In genomic region chr7:55400191-55400590, GRCh38 we compare ENCODE assay signal across 23 cellular contexts. TPM values are rescaled to one million over a fixed set of nuclear protein-coding genes. Genes with fewer than 3 reads are reported as not detected.
A peak's percentile ranks its signal among the peaks of the same experiment; 100 is the strongest.
DNase-seq lines count a peak whose midpoint lies in the region; ATAC-seq, FAIRE-seq and TF ChIP-seq lines count a peak whose summit lies in the region.
"Had no signal": no experiment of that assay in that cellular context is flagged by ENCODE, and none has a peak within 500 bp of the region (broad histone marks: within the 10 kb centered on the region; RNA-seq: fewer than 3 reads in every experiment).

No MANE protein-coding gene starts in this region.

- H3K27ac Mint-ChIP-seq in astrocyte (ENCODE audit: unreplicated experiment): no peak overlapping the region
- H3K27ac Mint-ChIP-seq: CD4-positive, alpha-beta T cell; H9 had no signal

- H3K27me3 ChIP-seq in astrocyte (ENCODE audit: insufficient read depth, low read length): no peaks in the 10 kb centered on the region
- H3K27me3 ChIP-seq in thyroid gland: no peaks in the 10 kb centered on the region
- no peaks in the 10 kb centered on the region for H3K27me3 ChIP-seq in upper lobe of right lung
- H3K27me3 ChIP-seq: BLaER1 had no signal

- no peak overlapping the region for H3K4me3 ChIP-seq in astrocyte (ENCODE audit: insufficient read depth, low read depth, low read length)
- H3K4me3 ChIP-seq in thyroid gland (replicated peaks in 1 of 3): no peak overlapping the region
- H3K4me3 ChIP-seq in upper lobe of right lung: no peak overlapping the region
- H3K4me3 ChIP-seq: BLaER1 had no signal

- H2AFZ ChIP-seq in astrocyte (ENCODE audit: low read depth, low read length): no peak overlapping the region

- no peaks in the 10 kb centered on the region for H3K27me3 Mint-ChIP-seq in astrocyte (ENCODE audit: low read depth, unreplicated experiment)
- H3K27me3 Mint-ChIP-seq: CD4-positive, alpha-beta T cell had no signal

- no peaks in the 10 kb centered on the region for H3K9me3 ChIP-seq in astrocyte (ENCODE audit: insufficient read depth, low read depth, low read length)
- no peaks in the 10 kb centered on the region for H3K9me3 ChIP-seq in thyroid gland
- no peaks in the 10 kb centered on the region for H3K9me3 ChIP-seq in upper lobe of right lung
- H3K9me3 ChIP-seq: SK-N-SH had no signal

- no peak for TF ChIP-seq POLR2A in thyroid gland (IDR thresholded peaks at IDR 0.05)

- 88 to 93% methylated on average over 2 of the region's 2 CpGs for WGBS in thyroid gland, 2 donors

- H4K20me1 ChIP-seq in astrocyte (ENCODE audit: insufficient read depth, low read length): no peaks in the 10 kb centered on the region
- H4K20me1 ChIP-seq: BLaER1 had no signal

- intact Hi-C loops in thyroid gland (cut with DNase I) (no loop called here), upper lobe of right lung (cut with DNase I) (no loop called here)

- peaks cover 9% of the 10 kb centered on the region for H3K36me3 Mint-ChIP-seq in astrocyte (ENCODE audit: low read depth, unreplicated experiment)

- H3K4me1 ChIP-seq in astrocyte (ENCODE audit: insufficient read depth, low read length) (peaks cover 2% of the 10 kb centered on the region), thyroid gland (peaks cover 6 to 15% of the 10 kb centered on the region in 2 donors), upper lobe of right lung (no peaks in the 10 kb centered on the region)
- H3K4me1 ChIP-seq: BLaER1 had no signal

- H3K36me3 ChIP-seq in astrocyte (ENCODE audit: insufficient read depth, low read length) (peaks cover 4% of the 10 kb centered on the region), thyroid gland (no peaks in the 10 kb centered on the region), upper lobe of right lung (peaks cover 4% of the 10 kb centered on the region)

- no peaks in the 10 kb centered on the region for H3K4me1 Mint-ChIP-seq in astrocyte (ENCODE audit: low read depth, unreplicated experiment)
- H3K4me1 Mint-ChIP-seq: H9 had no signal

- H3K9me3 Mint-ChIP-seq in astrocyte (ENCODE audit: unreplicated experiment): no peaks in the 10 kb centered on the region
- H3K9me3 Mint-ChIP-seq: CD4-positive, alpha-beta T cell had no signal

- no peak overlapping the region for H3K4me3 Mint-ChIP-seq in astrocyte (ENCODE audit: unreplicated experiment)
- H3K4me3 Mint-ChIP-seq: CD4-positive, alpha-beta T cell; H9 had no signal

- H3K4me2 ChIP-seq in astrocyte (ENCODE audit: low read length): no peak overlapping the region
- H3K4me2 ChIP-seq: BLaER1, KMS-11, SK-N-SH had no signal

- TF ChIP-seq CTCF in astrocyte (IDR thresholded peaks at IDR 0.05; ENCODE audit: insufficient read depth, low read depth, low read length) (no peak), thyroid gland (IDR thresholded peaks at IDR 0.05) (no peak), upper lobe of right lung (IDR thresholded peaks at IDR 0.05) (no peak)

- H3K9ac ChIP-seq in astrocyte (ENCODE audit: low read length): no peak overlapping the region
- H3K9ac ChIP-seq: BLaER1, KMS-11, SK-N-SH had no signal

- no peaks in the 10 kb centered on the region for H3K79me2 ChIP-seq in astrocyte (ENCODE audit: insufficient read depth, low read length)

- H3K27ac ChIP-seq in astrocyte (ENCODE audit: low read depth, low read length) (no peak overlapping the region), thyroid gland (peak overlapping the region in 2 of 3 donors; percentile 14 to 24), upper lobe of right lung (no peak overlapping the region)
- H3K27ac ChIP-seq: BLaER1, KMS-11 had no signal

- peak; percentile 37 for FAIRE-seq in astrocyte (lab: Jason Lieb, UNC)
- FAIRE-seq: G401.6, HTR-8/SVneo had no signal

- ATAC-seq in upper lobe of right lung: no peak

- peak; percentile 48 for DNase-seq in ELR (ENCODE audit: low read depth)
- peak; percentile 16 for DNase-seq in astrocyte (ENCODE audit: low read depth)
- DNase-seq in fibroblast of the conjunctiva (ENCODE audit: low read depth): peak; percentile 5
- no peak for DNase-seq in thyroid gland
- no peak for DNase-seq in upper lobe of right lung
- no peak for DNase-seq in kidney glomerular epithelial cell (lab: John Stamatoyannopoulos, UW)
- no peak for DNase-seq in HK-2 (ENCODE audit: unreplicated experiment)
- DNase-seq: CD4-positive, alpha-beta T cell; COR-L47; DMS79 treated with DMSO at 0.1 percent for 48 hours; H9; NCI-H1105; NCI-H146; NCI-H2029; NCI-H226; NCI-H510A treated with DMSO at 0.1 percent for 48 hours; NCI-H748 treated with DMSO at 0.1 percent for 48 hours; SIG-M5; SK-N-SH had no signal

RNA-seq across cellular contexts. Expression of gene LANCL2, which starts 35.1 kb away (rescaled TPM):
- total RNA-seq in astrocyte: 35.6 and 35.9 TPM in 2 replicates
- total RNA-seq in thyroid gland: 10 to 100 TPM; 14.5 to 32.5 (median 24.3) TPM
- total RNA-seq in upper lobe of right lung: 6.5 TPM

Comparison
In these comparisons a context has a peak if more than half of its experiments do, and no peak if none do; other contexts are left out.
1. DNase-seq: peak in ELR (single experiment), astrocyte (single experiment) and fibroblast of the conjunctiva (single experiment); none in thyroid gland (0 of 2), upper lobe of right lung (single experiment), kidney glomerular epithelial cell (single experiment) and HK-2 (single experiment).
2. H3K27ac ChIP-seq: peak in thyroid gland (2 of 3); none in astrocyte (single experiment) and upper lobe of right lung (single experiment).